20 cellular contexts compared by ENCODE assay signal in genomic region chr20:22368235-22368634, GRCh38.
DNase-seq lines count a peak whose midpoint lies in the region; ATAC-seq and TF ChIP-seq lines count a peak whose summit lies in the region.
"Had no signal": no experiment of that assay in that cellular context is flagged by ENCODE, and none has a peak within 500 bp of the region (broad histone marks: within the 10 kb centered on the region; RNA-seq: fewer than 3 reads in every experiment).

No MANE protein-coding gene starts in this region.

- H3K27me3 ChIP-seq in neuronal stem cell (ENCODE audit: control insufficient read depth in 3 of 3, insufficient read depth in 3 of 3, low read depth in 1 of 3, low read length in 3 of 3), result no peaks in the 10 kb centered on the region
- no peaks in the 10 kb centered on the region for H3K27me3 ChIP-seq in ascending aorta
- H3K27me3 ChIP-seq: BE2C had no signal

- POLR2A ChIA-PET in OCI-LY7 (lab: Charles Lee), result interaction anchor here (0.6 kb wide), 1 partner anchor 289 kb away, joined by 4 read pairs; no protein-coding TSS in a partner anchor

- H3K18ac ChIP-seq in neuronal stem cell (ENCODE audit: low read length), result no peak overlapping the region

- CTCF ChIA-PET in OCI-LY7 (lab: Charles Lee; ENCODE audit: unreplicated experiment), result no interaction called here

- H4K20me1 ChIP-seq in OCI-LY7 (ENCODE audit: insufficient read depth, low read length), result no peaks in the 10 kb centered on the region

- H3K79me1 ChIP-seq in neuronal stem cell (ENCODE audit: low read depth, low read length), result no peaks in the 10 kb centered on the region

- no peaks in the 10 kb centered on the region for H3K9me2 ChIP-seq in OCI-LY7 (ENCODE audit: insufficient read depth, low read length)

- peak overlapping the region; percentile 16 for H4K91ac ChIP-seq in neuronal stem cell (ENCODE audit: low read depth, low read length, poor library complexity)

- H3K4ac ChIP-seq in neuronal stem cell (ENCODE audit: low read length), result no peak overlapping the region

- intact Hi-C loops in OCI-LY7 (cut with micrococcal nuclease; ENCODE audit: unreplicated experiment), result no loop called here
- intact Hi-C loops in ascending aorta (cut with DNase I), result no loop called here
- intact Hi-C loops in left ventricle myocardium superior (cut with micrococcal nuclease), result no loop called here

- H3K4me2 ChIP-seq in OCI-LY7 (ENCODE audit: low read length) (no peak overlapping the region), neuronal stem cell (ENCODE audit: insufficient read depth, low read length, poor library complexity, severe bottlenecking) (no peak overlapping the region)
- H3K4me2 ChIP-seq: A549 had no signal

- H3K14ac ChIP-seq in neuronal stem cell (ENCODE audit: low read length), result no peak overlapping the region

- H2AK5ac ChIP-seq in neuronal stem cell (ENCODE audit: low read depth, low read length), result no peak overlapping the region

- H3K23ac ChIP-seq in neuronal stem cell (ENCODE audit: low read depth, low read length, poor library complexity), result no peak overlapping the region

- H3K4me1 ChIP-seq in OCI-LY7 (ENCODE audit: insufficient read depth, low read length, poor library complexity, severe bottlenecking), result peaks cover 16% of the 10 kb centered on the region
- peaks cover 0 to 2% of the 10 kb centered on the region in 2 donors for H3K4me1 ChIP-seq in neuronal stem cell (ENCODE audit: control insufficient read depth in 2 of 2, insufficient read depth in 1 of 2, low read depth in 1 of 2, low read length in 2 of 2)
- no peaks in the 10 kb centered on the region for H3K4me1 ChIP-seq in ascending aorta
- H3K4me1 ChIP-seq: BE2C, Caco-2 had no signal

- no peak overlapping the region for H2BK12ac ChIP-seq in neuronal stem cell (ENCODE audit: low read length)

- H3K4me3 ChIP-seq in OCI-LY7 (ENCODE audit: low read depth, low read length, poor library complexity, severe bottlenecking), result no peak overlapping the region
- H3K4me3 ChIP-seq in neuronal stem cell (ENCODE audit: low read length in 2 of 2), result no peak overlapping the region
- H3K4me3 ChIP-seq in ascending aorta, result no peak overlapping the region
- H3K4me3 ChIP-seq: A549, GM12878 had no signal

- no peak overlapping the region for H2BK15ac ChIP-seq in neuronal stem cell (ENCODE audit: low read length)

- TF ChIP-seq CTCF in OCI-LY7 (conservative IDR thresholded peaks at IDR 0.05; ENCODE audit: low read length), result no peak
- no peak for TF ChIP-seq CTCF in ascending aorta (IDR thresholded peaks at IDR 0.05)

- DNase-seq in CD1c-positive myeloid dendritic cell (ENCODE audit: extremely low spot score), result peak; percentile 17
- DNase-seq in MV-4-11 (lab: John Stamatoyannopoulos, UW), result peak; percentile 96
- peak; percentile 8 for DNase-seq in OCI-LY7 (ENCODE audit: low spot score)
- DNase-seq in neuronal stem cell (ENCODE audit: low spot score), result no peak
- DNase-seq in ascending aorta (ENCODE audit: low spot score in 2 of 2), result no peak
- DNase-seq in NCI-H2171 treated with DMSO at 0.1 percent for 48 hours (lab: John Stamatoyannopoulos, UW), result no peak
- no peak for DNase-seq in left ventricle myocardium superior
- DNase-seq: BE2C; Caco-2; CD4-positive, alpha-beta memory T cell; DMS 273 treated with DMSO at 0.1 percent for 48 hours; DMS79 treated with DMSO at 0.1 percent for 48 hours; H7; MM.1S; NCI-H1694; NCI-H2081 treated with DMSO at 0.1 percent for 48 hours; NCI-H446; NCI-H526 treated with DMSO at 0.1 percent for 48 hours had no signal

- H3K27ac ChIP-seq in OCI-LY7 (ENCODE audit: low read depth, low read length, poor library complexity, severe bottlenecking) (no peak overlapping the region), neuronal stem cell (replicated peaks; ENCODE audit: low read length) (no peak overlapping the region), ascending aorta (no peak overlapping the region)
- H3K27ac ChIP-seq: A549 had no signal

- no TSS peak for BruUV-seq in OCI-LY7 (replicated peaks; lab: Mats Ljungman, UMichigan)

- H3K36me3 ChIP-seq in OCI-LY7 (ENCODE audit: insufficient read depth, low read length) (no peaks in the 10 kb centered on the region), neuronal stem cell (replicated peaks in 1 of 2; ENCODE audit: control insufficient read depth in 2 of 2, insufficient read depth in 2 of 2, low read length in 2 of 2) (no peaks in the 10 kb centered on the region), ascending aorta (no peaks in the 10 kb centered on the region)
- H3K36me3 ChIP-seq: BE2C had no signal

- H3K9me3 ChIP-seq in OCI-LY7 (ENCODE audit: low read length) (no peaks in the 10 kb centered on the region), neuronal stem cell (replicated peaks in 1 of 2; ENCODE audit: control insufficient read depth in 2 of 2, insufficient read depth in 1 of 2, low read depth in 1 of 2, low read length in 2 of 2) (no peaks in the 10 kb centered on the region), ascending aorta (no peaks in the 10 kb centered on the region)
- H3K9me3 ChIP-seq: A549, BE2C, Caco-2 had no signal

- no peak overlapping the region for H2BK120ac ChIP-seq in neuronal stem cell (ENCODE audit: low read depth, low read length)

- H2BK5ac ChIP-seq in neuronal stem cell (ENCODE audit: low read length), result no peak overlapping the region

- ATAC-seq in left ventricle myocardium superior, result no peak
- ATAC-seq: A549, GM12878 had no signal

- no peak overlapping the region for H4K8ac ChIP-seq in neuronal stem cell (ENCODE audit: low read depth, low read length)

- no peak overlapping the region for H2AFZ ChIP-seq in OCI-LY7 (ENCODE audit: low read length)
- no peak overlapping the region for H2AFZ ChIP-seq in neuronal stem cell (ENCODE audit: low read length)

- WGBS in neuronal stem cell (ENCODE audit: extremely low coverage in 2 of 2, insufficient read length in 2 of 2, insufficient replicate concordance in 1 of 2), 2 donors, result no CpG with 5 or more reads among the region's 4 CpGs

- no peaks in the 10 kb centered on the region for H3K79me2 ChIP-seq in OCI-LY7 (ENCODE audit: insufficient read depth, low read depth, low read length)

- H3K9ac ChIP-seq in neuronal stem cell (ENCODE audit: low read depth, low read length, poor library complexity), result no peak overlapping the region

Comparison
In these comparisons a context has a peak if more than half of its experiments do, and no peak if none do; other contexts are left out.
1. DNase-seq: peak in CD1c-positive myeloid dendritic cell (single experiment), MV-4-11 (single experiment) and OCI-LY7 (single experiment); none in neuronal stem cell (single experiment), ascending aorta (0 of 2), NCI-H2171 treated with DMSO at 0.1 percent for 48 hours (single experiment) and left ventricle myocardium superior (single experiment).